Comparison of ENCODE assay signal across 20 cellular contexts in the genomic region with DNA sequence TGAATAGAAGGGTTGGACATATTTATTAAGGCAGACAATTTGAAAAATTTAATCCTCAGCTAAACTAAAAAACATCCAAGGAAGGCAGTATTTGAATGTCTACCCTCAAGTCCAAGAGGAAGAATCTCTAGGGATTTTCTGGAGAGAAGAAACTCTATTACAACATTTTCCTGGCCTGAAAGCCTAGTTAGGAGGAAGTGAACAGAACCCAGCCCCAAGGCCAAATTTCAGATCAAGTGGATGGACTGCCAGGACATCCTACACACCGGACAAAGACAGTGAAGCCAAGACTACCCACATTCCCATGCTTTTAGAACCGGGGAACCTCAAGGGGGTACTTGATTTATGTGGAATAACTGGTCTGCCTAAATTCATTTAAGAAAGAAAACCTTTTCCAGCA.
"Had no signal": no experiment of that assay in that cellular context is flagged by ENCODE, and none has a peak within 500 bp of the region (broad histone marks: within the 10 kb centered on the region; RNA-seq: fewer than 3 reads in every experiment).

No MANE protein-coding gene starts in this region.

- H3K27ac ChIP-seq: adrenal gland, breast epithelium, epithelial cell of prostate, tibial artery had no signal

- DNase-seq: activated B cell treated with CpG ODN at 0.5 μM for 24 hours; activated CD4-positive, alpha-beta T cell treated with anti-CD3 and anti-CD28 coated beads for 36 hours; activated CD4-positive, alpha-beta T cell treated with anti-CD3 and anti-CD28 coated beads, Interleukin-2, amount 50 U/mL, for 4 hours; activated CD8-positive, alpha-beta memory T cell treated with anti-CD3 and anti-CD28 coated beads for 24 hours; activated CD8-positive, alpha-beta memory T cell treated with anti-CD3 and anti-CD28 coated beads, Interleukin-2, amount 50 U/mL, for 4 hours; activated T-cell treated with anti-CD3 and anti-CD28 coated beads, Interleukin-2, amount 50 U/mL, for 24 hours; adrenal gland; cerebellar nuclear complex; cortex of kidney; kidney; naive thymus-derived CD4-positive, alpha-beta T cell; occipital lobe; stimulated activated CD4-positive, alpha-beta T cell treated with anti-CD3 and anti-CD28 coated beads, Interleukin-4, amount 100 ng/mL, for 24 hours; T-helper 9 cell; tibial artery had no signal

- H3K4me3 ChIP-seq: adrenal gland, breast epithelium, tibial artery had no signal

- H3K9me3 ChIP-seq: adrenal gland, breast epithelium, tibial artery had no signal

- H3K36me3 ChIP-seq: adrenal gland, breast epithelium, tibial artery had no signal

- ATAC-seq: activated CD4-positive, alpha-beta T cell treated with anti-CD3 and anti-CD28 coated beads for 36 hours; activated naive CD4-positive, alpha-beta T cell treated with anti-CD3 and anti-CD28 coated beads, Interleukin-2, amount 50 U/mL, for 72 hours; activated T-helper 17 cell treated with anti-CD3 and anti-CD28 coated beads, Interleukin-2, amount 50 U/mL, for 72 hours; left lobe of liver; naive thymus-derived CD4-positive, alpha-beta T cell had no signal

- H3K27me3 ChIP-seq: adrenal gland, breast epithelium, tibial artery had no signal

- H3K4me1 ChIP-seq: adrenal gland, breast epithelium had no signal
